18 cellular contexts compared by ENCODE assay signal in genomic region chr19:56900573-56901097, GRCh38.
DNase-seq lines count a peak whose midpoint lies in the region; TF ChIP-seq lines count a peak whose summit lies in the region.
"Had no signal": no experiment of that assay in that cellular context is flagged by ENCODE, and none has a peak within 500 bp of the region (broad histone marks: within the 10 kb centered on the region; RNA-seq: fewer than 3 reads in every experiment).

No MANE protein-coding gene starts in this region.

- no peak for TF ChIP-seq CTCF in WERI-Rb-1 (IDR thresholded peaks at IDR 0.05; ENCODE audit: low read depth, low read length)

- no peaks in the 10 kb centered on the region for H3K4me1 ChIP-seq in neuronal stem cell (ENCODE audit: control insufficient read depth in 2 of 2, insufficient read depth in 1 of 2, low read depth in 1 of 2, low read length in 2 of 2)
- H3K4me1 ChIP-seq: BLaER1 treated with 17β-estradiol and CSF1 and Interleukin-3, amounts not matched to agents 10 nM and 100 nM had no signal

- H3K4me3 ChIP-seq in WERI-Rb-1 (ENCODE audit: low read depth, low read length) (no peak overlapping the region), neuronal stem cell (ENCODE audit: low read length in 2 of 2) (no peak overlapping the region)
- H3K4me3 ChIP-seq: BLaER1 treated with 17β-estradiol and CSF1 and Interleukin-3, amounts not matched to agents 10 nM and 100 nM had no signal

- DNase-seq in D341Med (ENCODE audit: low spot score) (peak; percentile 51), HT-29 (ENCODE audit: low spot score) (peak; percentile 8), WERI-Rb-1 (peak; percentile 14), neuronal stem cell (ENCODE audit: low spot score) (no peak), NCI-H1930 (lab: John Stamatoyannopoulos, UW) (no peak), NCI-H1092 treated with DMSO at 0.1 percent for 48 hours (lab: John Stamatoyannopoulos, UW) (no peak)
- no peak for DNase-seq in activated naive CD4-positive, alpha-beta T cell treated with anti-CD3 and anti-CD28 coated beads, Interleukin-2, amount 50 U/mL, for 16 hours
- DNase-seq: Calu3; CD8-positive, alpha-beta T cell; DMS79 treated with DMSO at 0.1 percent for 48 hours; HCEC 1CT; NCI-H187; NCI-H446 treated with DMSO at 0.1 percent for 48 hours; NCI-H69; RPMI8226; SIG-M5; T-helper 1 cell had no signal

- H4K91ac ChIP-seq in neuronal stem cell (ENCODE audit: low read depth, low read length, poor library complexity): no peak overlapping the region

- H3K4ac ChIP-seq in neuronal stem cell (ENCODE audit: low read length): no peak overlapping the region

- no peaks in the 10 kb centered on the region for H3K36me3 ChIP-seq in WERI-Rb-1
- H3K36me3 ChIP-seq in neuronal stem cell (replicated peaks in 1 of 2; ENCODE audit: control insufficient read depth in 2 of 2, insufficient read depth in 2 of 2, low read length in 2 of 2): no peaks in the 10 kb centered on the region
- H3K36me3 ChIP-seq: BLaER1 treated with 17β-estradiol and CSF1 and Interleukin-3, amounts not matched to agents 10 nM and 100 nM had no signal

- WGBS in neuronal stem cell (ENCODE audit: extremely low coverage in 2 of 2, insufficient read length in 2 of 2, insufficient replicate concordance in 1 of 2), 2 donors: no CpG with 5 or more reads among the region's 12 CpGs

- H3K79me1 ChIP-seq in neuronal stem cell (ENCODE audit: low read depth, low read length): peaks cover 2% of the 10 kb centered on the region

- H3K27me3 ChIP-seq in WERI-Rb-1 (ENCODE audit: insufficient read depth, low read depth, severe bottlenecking): no peaks in the 10 kb centered on the region
- peaks cover 0 to 11% (median 0%) of the 10 kb centered on the region in 3 experiments for H3K27me3 ChIP-seq in neuronal stem cell (ENCODE audit: control insufficient read depth in 3 of 3, insufficient read depth in 3 of 3, low read depth in 1 of 3, low read length in 3 of 3)
- H3K27me3 ChIP-seq: BLaER1 treated with 17β-estradiol and CSF1 and Interleukin-3, amounts not matched to agents 10 nM and 100 nM had no signal

- H2BK120ac ChIP-seq in neuronal stem cell (ENCODE audit: low read depth, low read length): no peak overlapping the region

- no peak overlapping the region for H3K18ac ChIP-seq in neuronal stem cell (ENCODE audit: low read length)

- no peak overlapping the region for H3K14ac ChIP-seq in neuronal stem cell (ENCODE audit: low read length)

- no peak overlapping the region for H4K8ac ChIP-seq in neuronal stem cell (ENCODE audit: low read depth, low read length)

- no peak overlapping the region for H2AFZ ChIP-seq in neuronal stem cell (ENCODE audit: low read length)

- H3K23ac ChIP-seq in neuronal stem cell (ENCODE audit: low read depth, low read length, poor library complexity): no peak overlapping the region

- no peak overlapping the region for H3K9ac ChIP-seq in neuronal stem cell (ENCODE audit: low read depth, low read length, poor library complexity)
- H3K9ac ChIP-seq: BLaER1 treated with 17β-estradiol and CSF1 and Interleukin-3, amounts not matched to agents 10 nM and 100 nM had no signal

- H2BK5ac ChIP-seq in neuronal stem cell (ENCODE audit: low read length): peak overlapping the region; percentile 32

- H3K27ac ChIP-seq in WERI-Rb-1 (no peak overlapping the region), neuronal stem cell (replicated peaks; ENCODE audit: low read length) (no peak overlapping the region)
- H3K27ac ChIP-seq: BLaER1 treated with 17β-estradiol and CSF1 and Interleukin-3, amounts not matched to agents 10 nM and 100 nM had no signal

- H2AK5ac ChIP-seq in neuronal stem cell (ENCODE audit: low read depth, low read length): no peak overlapping the region

- H3K9me3 ChIP-seq in WERI-Rb-1 (ENCODE audit: severe bottlenecking) (no peaks in the 10 kb centered on the region), neuronal stem cell (replicated peaks in 1 of 2; ENCODE audit: control insufficient read depth in 2 of 2, insufficient read depth in 1 of 2, low read depth in 1 of 2, low read length in 2 of 2) (peaks cover 0 to 22% of the 10 kb centered on the region in 2 donors)

- H2BK15ac ChIP-seq in neuronal stem cell (ENCODE audit: low read length): no peak overlapping the region

- H3K4me2 ChIP-seq in neuronal stem cell (ENCODE audit: insufficient read depth, low read length, poor library complexity, severe bottlenecking): no peak overlapping the region
- H3K4me2 ChIP-seq: BLaER1 treated with 17β-estradiol and CSF1 and Interleukin-3, amounts not matched to agents 10 nM and 100 nM had no signal

- no peak overlapping the region for H2BK12ac ChIP-seq in neuronal stem cell (ENCODE audit: low read length)

Comparison
In these comparisons a context has a peak if more than half of its experiments do, and no peak if none do; other contexts are left out.
1. DNase-seq: peak in D341Med (single experiment), HT-29 (single experiment) and WERI-Rb-1 (single experiment); none in neuronal stem cell (single experiment), NCI-H1930 (0 of 2), NCI-H1092 treated with DMSO at 0.1 percent for 48 hours (single experiment) and activated naive CD4-positive, alpha-beta T cell treated with anti-CD3 and anti-CD28 coated beads, Interleukin-2, amount 50 U/mL, for 16 hours (single experiment).